ENCODE assay signal across 8 cellular contexts in the genomic region with DNA sequence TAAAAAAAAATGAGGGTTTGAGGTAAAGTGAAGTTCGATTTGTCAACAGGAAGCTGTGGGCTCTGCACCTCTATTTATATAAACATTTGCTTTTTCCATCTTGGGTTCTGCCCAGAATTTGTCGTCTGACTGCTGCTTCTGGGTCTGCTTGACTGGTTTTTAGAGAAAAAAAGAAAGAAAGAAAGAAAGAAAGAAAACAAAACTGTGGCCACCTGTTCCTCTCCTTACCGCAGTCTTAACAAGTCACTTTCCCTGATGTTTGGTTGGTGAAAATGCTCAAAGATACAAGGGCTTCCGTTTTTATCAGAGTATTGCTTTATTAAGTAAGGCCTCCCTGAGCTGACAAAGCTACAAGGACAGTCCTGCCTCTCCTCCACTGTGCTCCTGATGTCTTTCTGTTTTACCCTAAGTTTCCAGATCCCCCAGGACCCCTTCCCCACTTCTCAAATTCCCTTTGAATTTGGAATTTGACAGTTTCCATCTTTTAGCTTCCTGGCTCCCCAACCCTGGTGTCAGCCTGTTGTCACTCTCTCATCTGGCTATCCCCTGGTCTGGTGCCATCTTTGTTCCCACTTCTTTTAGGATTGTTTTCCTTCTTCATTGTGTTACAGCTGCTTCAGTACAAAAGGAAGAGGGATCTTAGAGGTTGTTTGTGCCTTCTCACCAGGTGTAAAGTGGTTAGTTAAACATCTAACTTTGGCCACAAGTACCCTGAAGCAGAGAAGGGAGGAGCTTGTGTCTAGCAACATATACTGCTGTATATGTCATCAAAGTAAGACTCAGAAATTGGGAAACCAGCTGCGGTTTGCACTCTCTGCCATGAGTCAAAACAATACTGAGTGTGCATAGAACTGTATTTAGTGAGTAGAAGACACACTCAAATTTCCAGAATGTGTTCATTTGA. TPM values are rescaled to one million over a fixed set of nuclear protein-coding genes. Genes with fewer than 3 reads are reported as not detected.
DNase-seq lines count a peak whose midpoint lies in the region; ATAC-seq and TF ChIP-seq lines count a peak whose summit lies in the region.

No MANE protein-coding gene starts in this region.

- peaks cover 41% of the 10 kb centered on the region for H3K4me1 Mint-ChIP-seq in activated CD4-positive, alpha-beta T cell treated with anti-CD3 and anti-CD28 coated beads, Interleukin-2, amount 10 ng/mL, durations not matched to agents 24 days and 14 days
- peaks cover 17 to 36% (median 33%) of the 10 kb centered on the region in 4 donors for H3K4me1 Mint-ChIP-seq in naive thymus-derived CD8-positive, alpha-beta T cell

- H3K27ac Mint-ChIP-seq in activated CD4-positive, alpha-beta T cell treated with anti-CD3 and anti-CD28 coated beads, Interleukin-2, amount 10 ng/mL, durations not matched to agents 24 days and 14 days, result peak overlapping the region; percentile 77
- peak overlapping the region; percentile 92 to 98 (median 94) for H3K27ac Mint-ChIP-seq in naive thymus-derived CD8-positive, alpha-beta T cell

- 65% methylated on average over 5 of the region's 5 CpGs for WGBS in suprapubic skin
- 47 to 52% methylated on average over 5 of the region's 5 CpGs for WGBS in aorta, 2 donors

- intact Hi-C loops in activated CD4-positive, alpha-beta T cell treated with anti-CD3 and anti-CD28 coated beads, Interleukin-2, amount 10 ng/mL, durations not matched to agents 24 days and 14 days (cut with micrococcal nuclease), result loop anchor here (5.0 to 10.0 kb wide), 2 partner anchors 308 to 600 kb away; no protein-coding TSS in a partner anchor
- intact Hi-C loops in aorta (cut with DNase I), result no loop called here

- no peak for TF ChIP-seq EP300 in suprapubic skin (IDR thresholded peaks at IDR 0.05)

- H3K4me1 ChIP-seq in suprapubic skin (no peaks in the 10 kb centered on the region), aorta (ENCODE audit: control insufficient read depth in 1 of 2, insufficient read depth in 2 of 2, low read length in 2 of 2) (no peaks in the 10 kb centered on the region)

- no peak overlapping the region for H3K4me3 ChIP-seq in suprapubic skin
- no peak overlapping the region for H3K4me3 ChIP-seq in aorta (ENCODE audit: low read length in 2 of 2)

- H3K27ac ChIP-seq in suprapubic skin, result no peak overlapping the region
- no peak overlapping the region for H3K27ac ChIP-seq in aorta (ENCODE audit: low read depth in 1 of 2, low read length in 2 of 2)

- POLR2A ChIA-PET in naive thymus-derived CD8-positive, alpha-beta T cell (lab: Charles Lee), result interaction anchor here (1.2 kb wide), 1 partner anchor 305 kb away, joined by 6 read pairs; the partner anchor contains the start of gene M6PR

- H3K27me3 ChIP-seq in suprapubic skin (no peaks in the 10 kb centered on the region), aorta (ENCODE audit: control insufficient read depth in 1 of 2, insufficient read depth in 2 of 2, low read length in 1 of 2) (no peaks in the 10 kb centered on the region)

- peak overlapping the region; percentile 72 for H3K4me3 Mint-ChIP-seq in activated CD4-positive, alpha-beta T cell treated with anti-CD3 and anti-CD28 coated beads, Interleukin-2, amount 10 ng/mL, durations not matched to agents 24 days and 14 days
- peak overlapping the region; percentile 61 to 87 (median 80) for H3K4me3 Mint-ChIP-seq in naive thymus-derived CD8-positive, alpha-beta T cell

- H3K9me3 Mint-ChIP-seq in activated CD4-positive, alpha-beta T cell treated with anti-CD3 and anti-CD28 coated beads, Interleukin-2, amount 10 ng/mL, durations not matched to agents 24 days and 14 days, result peaks cover 7% of the 10 kb centered on the region
- peaks cover 0 to 2% (median 0%) of the 10 kb centered on the region in 9 donors for H3K9me3 Mint-ChIP-seq in naive thymus-derived CD8-positive, alpha-beta T cell

- TF ChIP-seq CTCF in suprapubic skin (IDR thresholded peaks at IDR 0.05), result no peak

- ATAC-seq in HG03135 (IDR thresholded peaks at IDR 0.05; ENCODE audit: unreplicated experiment) (peak; percentile 69), aorta (ENCODE audit: low FRiP score) (no peak)
- peak; percentile 92 to 93 for ATAC-seq in naive thymus-derived CD8-positive, alpha-beta T cell

- H3K36me3 Mint-ChIP-seq in activated CD4-positive, alpha-beta T cell treated with anti-CD3 and anti-CD28 coated beads, Interleukin-2, amount 10 ng/mL, durations not matched to agents 24 days and 14 days (ENCODE audit: low read depth), result no peaks in the 10 kb centered on the region
- no peaks in the 10 kb centered on the region for H3K36me3 Mint-ChIP-seq in naive thymus-derived CD8-positive, alpha-beta T cell

- H3K36me3 ChIP-seq in suprapubic skin (no peaks in the 10 kb centered on the region), aorta (ENCODE audit: control insufficient read depth in 1 of 2, insufficient read depth in 2 of 2, low read length in 1 of 2) (no peaks in the 10 kb centered on the region)

- peaks cover 43% of the 10 kb centered on the region for H3K27me3 Mint-ChIP-seq in activated CD4-positive, alpha-beta T cell treated with anti-CD3 and anti-CD28 coated beads, Interleukin-2, amount 10 ng/mL, durations not matched to agents 24 days and 14 days
- H3K27me3 Mint-ChIP-seq in naive thymus-derived CD8-positive, alpha-beta T cell, result no peaks in the 10 kb centered on the region

- DNase-seq in NK-92 treated with Interleukin-12 subunit alpha and Interleukin-12 subunit beta, amount 100 ng/mL, for 24 hours (lab: John Stamatoyannopoulos, UW), result peak; percentile 31
- DNase-seq in NK-92 (lab: John Stamatoyannopoulos, UW; ENCODE audit: unreplicated experiment) (no peak), GM19240 (ENCODE audit: insufficient read length, low spot score) (no peak), suprapubic skin (ENCODE audit: low spot score in 2 of 2) (no peak), aorta (no peak)
- DNase-seq in activated CD4-positive, alpha-beta T cell treated with anti-CD3 and anti-CD28 coated beads, Interleukin-2, amount 10 ng/mL, durations not matched to agents 24 days and 14 days, result peak; percentile 89
- peak in 7 of 10 donors; percentile 5 to 48 (median 36) for DNase-seq in naive thymus-derived CD8-positive, alpha-beta T cell

- H3K9me3 ChIP-seq in suprapubic skin (no peaks in the 10 kb centered on the region), aorta (ENCODE audit: control insufficient read depth, low read length) (peaks cover 1% of the 10 kb centered on the region)

- TF ChIP-seq POLR2A in suprapubic skin (IDR thresholded peaks at IDR 0.05), result no peak

RNA-seq across cellular contexts. Expression of gene MFAP5, which starts 18.0 kb away (rescaled TPM):
- total RNA-seq in activated CD4-positive, alpha-beta T cell treated with anti-CD3 and anti-CD28 coated beads, Interleukin-2, amount 10 ng/mL, durations not matched to agents 24 days and 14 days, result not detected in 2 replicates
- not detected for total RNA-seq in naive thymus-derived CD8-positive, alpha-beta T cell
- polyA plus RNA-seq in naive thymus-derived CD8-positive, alpha-beta T cell, result not detected
- total RNA-seq in suprapubic skin, result 10 to 100 TPM; 18.1 to 70.5 (median 26.4) TPM
- 100 to 1,000 TPM in 1 of 2 donors, 10 to 100 TPM in 1; 59.7 to 470 TPM for total RNA-seq in aorta
- 10 to 100 TPM in 1 of 2 donors, under 1 TPM in 1; 0.67 to 11.8 TPM for polyA plus RNA-seq in aorta

RNA-seq across cellular contexts. Expression of gene AICDA, which starts 31.9 kb away (rescaled TPM):
- not detected in 2 replicates for total RNA-seq in activated CD4-positive, alpha-beta T cell treated with anti-CD3 and anti-CD28 coated beads, Interleukin-2, amount 10 ng/mL, durations not matched to agents 24 days and 14 days
- total RNA-seq in naive thymus-derived CD8-positive, alpha-beta T cell, result not detected
- polyA plus RNA-seq in naive thymus-derived CD8-positive, alpha-beta T cell, result not detected
- total RNA-seq in suprapubic skin, result not detected
- under 1 TPM in 1 of 2 donors, not detected in 1; 0.39 TPM for total RNA-seq in aorta
- 1 to 10 TPM in 1 of 2 donors, under 1 TPM in 1; 0.23 to 1.1 TPM for polyA plus RNA-seq in aorta

RNA-seq across cellular contexts. Expression of gene RIMKLB, which starts 53.2 kb away (rescaled TPM):
- total RNA-seq in activated CD4-positive, alpha-beta T cell treated with anti-CD3 and anti-CD28 coated beads, Interleukin-2, amount 10 ng/mL, durations not matched to agents 24 days and 14 days, result 0.68 and 0.88 TPM in 2 replicates
- total RNA-seq in naive thymus-derived CD8-positive, alpha-beta T cell, result 10 to 100 TPM; 29.8 to 33.1 TPM
- polyA plus RNA-seq in naive thymus-derived CD8-positive, alpha-beta T cell, result 1 to 10 TPM; 1.9 to 4.5 (median 4.0) TPM
- 10 to 100 TPM; 11.8 to 29.6 (median 14.4) TPM for total RNA-seq in suprapubic skin
- total RNA-seq in aorta, result 100 to 1,000 TPM in 1 of 2 donors, 10 to 100 TPM in 1; 76.2 to 100 TPM
- polyA plus RNA-seq in aorta, result 100 to 1,000 TPM in 1 of 2 donors, 10 to 100 TPM in 1; 42.6 to 117 TPM

Comparison
In these comparisons a context has a peak if more than half of its experiments do, and no peak if none do; other contexts are left out.
1. DNase-seq: peak in NK-92 treated with Interleukin-12 subunit alpha and Interleukin-12 subunit beta, amount 100 ng/mL, for 24 hours (single experiment), activated CD4-positive, alpha-beta T cell treated with anti-CD3 and anti-CD28 coated beads, Interleukin-2, amount 10 ng/mL, durations not matched to agents 24 days and 14 days (single experiment) and naive thymus-derived CD8-positive, alpha-beta T cell (7 of 10); none in NK-92 (single experiment), GM19240 (single experiment), suprapubic skin (0 of 2) and aorta (0 of 2).
2. RNA of gene MFAP5, which starts 18.0 kb away (total RNA-seq): 59.7 to 470 TPM in aorta and 18.1 to 70.5 TPM in suprapubic skin; not detected in activated CD4-positive, alpha-beta T cell treated with anti-CD3 and anti-CD28 coated beads, Interleukin-2, amount 10 ng/mL, durations not matched to agents 24 days and 14 days and not detected in naive thymus-derived CD8-positive, alpha-beta T cell; every median in the first group is over 10 times any median in the second.